In genomic region chr2:13052547-13052946, GRCh38 we compare ENCODE assay signal across 23 cellular contexts.
"Had no signal": no experiment of that assay in that cellular context is flagged by ENCODE, and none has a peak within 500 bp of the region (broad histone marks: within the 10 kb centered on the region; RNA-seq: fewer than 3 reads in every experiment).

No MANE protein-coding gene starts in this region.

- DNase-seq: activated CD4-positive, alpha-beta memory T cell treated with anti-CD3 and anti-CD28 coated beads, Interleukin-2, amount 10 ng/mL, durations not matched to agents 7 days and 5 days; activated CD4-positive, alpha-beta T cell treated with anti-CD3 and anti-CD28 coated beads, Interleukin-2, amount 10 ng/mL, durations not matched to agents 7 days and 5 days; activated CD4-positive, CD25-positive, alpha-beta regulatory T cell; activated gamma-delta T cell; activated naive CD4-positive, alpha-beta T cell treated with anti-CD3 and anti-CD28 coated beads for 36 hours; activated T-cell treated with anti-CD3 and anti-CD28 coated beads for 4 hours; activated T-cell treated with anti-CD3 and anti-CD28 coated beads, Interleukin-2, amount 50 U/mL, for 48 hours; amygdala; brain microvascular endothelial cell; cerebellar nuclear complex; MG63; MV-4-11; NCI-H1092 treated with DMSO at 0.1 percent for 48 hours; NCI-H1417 treated with DMSO at 0.1 percent for 48 hours; NCI-H1694; NCI-H2029 treated with DMSO at 0.1 percent for 48 hours; NCI-H2171; NCI-H226; NCI-H526; PC-3; SHP77 treated with DMSO at 0.1 percent for 48 hours; T-helper 17 cell; T-helper 9 cell had no signal

- H3K4me3 ChIP-seq: MG63 had no signal
